ENCODE assay signal across 1 cellular context in genomic region chr6:125942677-125943527, GRCh38.
TF ChIP-seq lines count a peak whose summit lies in the region.

No MANE protein-coding gene starts in this region.

TF ChIP-seq in HepG2, 621 proteins besides CTCF, POLR2A, EP300 and RAD21 (continued from another document):
- TF ChIP-seq ZNF639 (CRISPR knock-in tag; conservative IDR thresholded peaks at IDR 0.05) (no peak), HOXA5 (CRISPR knock-in tag; IDR thresholded peaks at IDR 0.05) (no peak), TCF7 (IDR thresholded peaks at IDR 0.05; ENCODE audit: low read depth) (0 out of 2 replicates have a peak, but pooled peaks have one; percentile 11), ZNF180 (CRISPR knock-in tag; IDR thresholded peaks at IDR 0.05; ENCODE audit: borderline replicate concordance, low read depth) (no peak), PAXIP1 (CRISPR knock-in tag; conservative IDR thresholded peaks at IDR 0.05) (peak; percentile 42; the same call in 1 of the 2 replicates), THAP11 (CRISPR knock-in tag; IDR thresholded peaks at IDR 0.05) (no peak), ZNF605 (CRISPR knock-in tag; IDR thresholded peaks at IDR 0.05) (0 out of 2 replicates have a peak, but pooled peaks have one; percentile 23), ZNF335 (CRISPR knock-in tag; IDR thresholded peaks at IDR 0.05) (no peak), ZNF432 (CRISPR knock-in tag; IDR thresholded peaks at IDR 0.05; ENCODE audit: borderline replicate concordance) (no peak), ZFP82 (CRISPR knock-in tag; IDR thresholded peaks at IDR 0.05; ENCODE audit: borderline replicate concordance) (no peak), ZNF430 (CRISPR knock-in tag; IDR thresholded peaks at IDR 0.05) (0 out of 2 replicates have a peak, but pooled peaks have one; percentile 39), ELF1 (CRISPR knock-in tag; IDR thresholded peaks at IDR 0.05) (no peak), HMG20A (CRISPR knock-in tag; IDR thresholded peaks at IDR 0.05; ENCODE audit: borderline replicate concordance) (no peak), HNF1A (IDR thresholded peaks at IDR 0.05; ENCODE audit: low read depth) (no peak), HNF1A (CRISPR knock-in tag; IDR thresholded peaks at IDR 0.05; ENCODE audit: borderline replicate concordance) (no peak), ZNF260 (CRISPR knock-in tag; IDR thresholded peaks at IDR 0.05; ENCODE audit: borderline replicate concordance, low read depth) (no peak), ZFX (CRISPR knock-in tag; IDR thresholded peaks at IDR 0.05; ENCODE audit: low read depth) (no peak), SMC3 (IDR thresholded peaks at IDR 0.05; ENCODE audit: low read length) (no peak), PPARG (CRISPR knock-in tag; conservative IDR thresholded peaks at IDR 0.05) (peak; percentile 88), TBP (CRISPR knock-in tag; IDR thresholded peaks at IDR 0.05) (no peak), ZNF788 (CRISPR knock-in tag; IDR thresholded peaks at IDR 0.05; ENCODE audit: borderline replicate concordance) (no peak), ZBTB26 (CRISPR knock-in tag; IDR thresholded peaks at IDR 0.05; ENCODE audit: borderline replicate concordance) (peak; percentile 62; the same call in 1 of the 2 replicates), ZNF329 (CRISPR knock-in tag; IDR thresholded peaks at IDR 0.05; ENCODE audit: low read depth) (no peak), FOXM1 (CRISPR knock-in tag; IDR thresholded peaks at IDR 0.05) (no peak), ZMYM3 (CRISPR knock-in tag; IDR thresholded peaks at IDR 0.05) (0 out of 2 replicates have a peak, but pooled peaks have one; percentile 33), SRY (CRISPR knock-in tag; IDR thresholded peaks at IDR 0.05) (no peak), ZNF577 (CRISPR knock-in tag; IDR thresholded peaks at IDR 0.05; ENCODE audit: borderline replicate concordance, low read depth) (no peak), PCBP2 (optimal IDR thresholded peaks at IDR 0.05; ENCODE audit: low read depth, low read length, poor library complexity, severe bottlenecking) (no peak), NFRKB (IDR thresholded peaks at IDR 0.05) (no peak), LBX2 (CRISPR knock-in tag; IDR thresholded peaks at IDR 0.05; ENCODE audit: borderline replicate concordance) (no peak), FOSL2 (CRISPR knock-in tag; IDR thresholded peaks at IDR 0.05) (peak; percentile 86), NFE2 (CRISPR knock-in tag; IDR thresholded peaks at IDR 0.05) (no peak), SNRNP70 (IDR thresholded peaks at IDR 0.05; ENCODE audit: low read depth, low read length) (no peak), ZNF317 (CRISPR knock-in tag; IDR thresholded peaks at IDR 0.05) (peak; percentile 29; the same call in 1 of the 2 replicates), ZNF17 (CRISPR knock-in tag; IDR thresholded peaks at IDR 0.05) (no peak), KMT2B (CRISPR knock-in tag; IDR thresholded peaks at IDR 0.05) (no peak), HDAC6 (IDR thresholded peaks at IDR 0.05; ENCODE audit: low read depth, low read length) (no peak), ZNF607 (CRISPR knock-in tag; IDR thresholded peaks at IDR 0.05; ENCODE audit: borderline replicate concordance) (0 out of 2 replicates have a peak, but pooled peaks have one; percentile 46)
- TF ChIP-seq, protein P1, sequence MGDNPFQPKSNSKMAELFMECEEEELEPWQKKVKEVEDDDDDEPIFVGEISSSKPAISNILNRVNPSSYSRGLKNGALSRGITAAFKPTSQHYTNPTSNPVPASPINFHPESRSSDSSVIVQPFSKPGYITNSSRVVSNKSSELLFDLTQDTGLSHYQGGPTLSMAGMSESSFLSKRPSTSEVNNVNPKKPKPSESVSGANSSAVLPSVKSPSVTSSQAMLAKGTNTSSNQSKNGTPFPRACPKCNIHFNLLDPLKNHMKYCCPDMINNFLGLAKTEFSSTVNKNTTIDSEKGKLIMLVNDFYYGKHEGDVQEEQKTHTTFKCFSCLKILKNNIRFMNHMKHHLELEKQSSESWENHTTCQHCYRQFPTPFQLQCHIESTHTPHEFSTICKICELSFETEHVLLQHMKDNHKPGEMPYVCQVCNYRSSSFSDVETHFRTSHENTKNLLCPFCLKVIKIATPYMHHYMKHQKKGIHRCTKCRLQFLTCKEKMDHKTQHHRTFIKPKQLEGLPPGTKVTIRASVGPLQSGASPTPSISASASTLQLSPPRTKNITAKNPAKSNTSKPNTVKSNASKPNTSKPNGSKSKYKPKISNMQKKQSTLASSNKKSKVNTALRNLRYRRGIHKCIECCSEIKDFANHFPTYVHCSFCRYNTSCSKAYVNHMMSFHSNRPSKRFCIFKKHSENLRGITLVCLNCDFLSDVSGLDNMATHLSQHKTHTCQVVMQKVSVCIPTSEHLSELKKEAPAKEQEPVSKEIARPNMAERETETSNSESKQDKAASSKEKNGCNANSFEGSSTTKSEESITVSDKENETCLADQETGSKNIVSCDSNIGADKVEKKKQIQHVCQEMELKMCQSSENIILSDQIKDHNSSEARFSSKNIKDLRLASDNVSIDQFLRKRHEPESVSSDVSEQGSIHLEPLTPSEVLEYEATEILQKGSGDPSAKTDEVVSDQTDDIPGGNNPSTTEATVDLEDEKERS (CRISPR knock-in tag; IDR thresholded peaks at IDR 0.05), result no peak
- TF ChIP-seq, protein P2, sequence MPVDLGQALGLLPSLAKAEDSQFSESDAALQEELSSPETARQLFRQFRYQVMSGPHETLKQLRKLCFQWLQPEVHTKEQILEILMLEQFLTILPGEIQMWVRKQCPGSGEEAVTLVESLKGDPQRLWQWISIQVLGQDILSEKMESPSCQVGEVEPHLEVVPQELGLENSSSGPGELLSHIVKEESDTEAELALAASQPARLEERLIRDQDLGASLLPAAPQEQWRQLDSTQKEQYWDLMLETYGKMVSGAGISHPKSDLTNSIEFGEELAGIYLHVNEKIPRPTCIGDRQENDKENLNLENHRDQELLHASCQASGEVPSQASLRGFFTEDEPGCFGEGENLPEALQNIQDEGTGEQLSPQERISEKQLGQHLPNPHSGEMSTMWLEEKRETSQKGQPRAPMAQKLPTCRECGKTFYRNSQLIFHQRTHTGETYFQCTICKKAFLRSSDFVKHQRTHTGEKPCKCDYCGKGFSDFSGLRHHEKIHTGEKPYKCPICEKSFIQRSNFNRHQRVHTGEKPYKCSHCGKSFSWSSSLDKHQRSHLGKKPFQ (CRISPR knock-in tag; IDR thresholded peaks at IDR 0.05; ENCODE audit: insufficient replicate concordance), result no peak
- TF ChIP-seq, protein P3, sequence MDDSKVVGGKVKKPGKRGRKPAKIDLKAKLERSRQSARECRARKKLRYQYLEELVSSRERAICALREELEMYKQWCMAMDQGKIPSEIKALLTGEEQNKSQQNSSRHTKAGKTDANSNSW (CRISPR knock-in tag; IDR thresholded peaks at IDR 0.05; ENCODE audit: borderline replicate concordance), result no peak
- TF ChIP-seq, protein P4, sequence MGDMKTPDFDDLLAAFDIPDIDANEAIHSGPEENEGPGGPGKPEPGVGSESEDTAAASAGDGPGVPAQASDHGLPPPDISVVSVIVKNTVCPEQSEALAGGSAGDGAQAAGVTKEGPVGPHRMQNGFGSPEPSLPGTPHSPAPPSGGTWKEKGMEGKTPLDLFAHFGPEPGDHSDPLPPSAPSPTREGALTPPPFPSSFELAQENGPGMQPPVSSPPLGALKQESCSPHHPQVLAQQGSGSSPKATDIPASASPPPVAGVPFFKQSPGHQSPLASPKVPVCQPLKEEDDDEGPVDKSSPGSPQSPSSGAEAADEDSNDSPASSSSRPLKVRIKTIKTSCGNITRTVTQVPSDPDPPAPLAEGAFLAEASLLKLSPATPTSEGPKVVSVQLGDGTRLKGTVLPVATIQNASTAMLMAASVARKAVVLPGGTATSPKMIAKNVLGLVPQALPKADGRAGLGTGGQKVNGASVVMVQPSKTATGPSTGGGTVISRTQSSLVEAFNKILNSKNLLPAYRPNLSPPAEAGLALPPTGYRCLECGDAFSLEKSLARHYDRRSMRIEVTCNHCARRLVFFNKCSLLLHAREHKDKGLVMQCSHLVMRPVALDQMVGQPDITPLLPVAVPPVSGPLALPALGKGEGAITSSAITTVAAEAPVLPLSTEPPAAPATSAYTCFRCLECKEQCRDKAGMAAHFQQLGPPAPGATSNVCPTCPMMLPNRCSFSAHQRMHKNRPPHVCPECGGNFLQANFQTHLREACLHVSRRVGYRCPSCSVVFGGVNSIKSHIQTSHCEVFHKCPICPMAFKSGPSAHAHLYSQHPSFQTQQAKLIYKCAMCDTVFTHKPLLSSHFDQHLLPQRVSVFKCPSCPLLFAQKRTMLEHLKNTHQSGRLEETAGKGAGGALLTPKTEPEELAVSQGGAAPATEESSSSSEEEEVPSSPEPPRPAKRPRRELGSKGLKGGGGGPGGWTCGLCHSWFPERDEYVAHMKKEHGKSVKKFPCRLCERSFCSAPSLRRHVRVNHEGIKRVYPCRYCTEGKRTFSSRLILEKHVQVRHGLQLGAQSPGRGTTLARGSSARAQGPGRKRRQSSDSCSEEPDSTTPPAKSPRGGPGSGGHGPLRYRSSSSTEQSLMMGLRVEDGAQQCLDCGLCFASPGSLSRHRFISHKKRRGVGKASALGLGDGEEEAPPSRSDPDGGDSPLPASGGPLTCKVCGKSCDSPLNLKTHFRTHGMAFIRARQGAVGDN (CRISPR knock-in tag; IDR thresholded peaks at IDR 0.05), result peak; percentile 30; the same call in 1 of the 2 replicates
